8 cellular contexts compared by ENCODE assay signal in genomic region chr12:132687211-132688164, GRCh38. TPM values are rescaled to one million over a fixed set of nuclear protein-coding genes. Genes with fewer than 3 reads are reported as not detected.
A peak's percentile ranks its signal among the peaks of the same experiment; 100 is the strongest.
DNase-seq lines count a peak whose midpoint lies in the region; ATAC-seq and TF ChIP-seq lines count a peak whose summit lies in the region.

Gene POLE (minus strand): TSS chr12:132687342. CDS start chr12:132687315, 27 bp downstream.
Gene PXMP2 (plus strand): TSS chr12:132687587. CDS start chr12:132687671, 84 bp downstream.

- no peak within 1 kb of the TSS for H2BK120ac ChIP-seq in IMR-90 (ENCODE audit: low read depth, low read length)

- intact Hi-C loops in IMR-90 (cut with micrococcal nuclease) = no loop called here

- H3K23ac ChIP-seq in IMR-90 (ENCODE audit: low read depth, low read length) = no peak within 1 kb of the TSS

- CTCF ChIA-PET in IMR-90 (lab: Yijun Ruan, JAX) = no interaction called here

- H4K91ac ChIP-seq in IMR-90 (ENCODE audit: insufficient read depth, low read depth, low read length) = no peak within 1 kb of the TSS

- no peak within 1 kb of the TSS for H2AK5ac ChIP-seq in IMR-90 (ENCODE audit: low read depth, low read length)

- no peaks in the 10 kb centered on the region for H3K9me3 ChIP-seq in IMR-90 (ENCODE audit: control insufficient read depth, insufficient read depth, low read length)
- no peaks in the 10 kb centered on the region for H3K9me3 ChIP-seq in OCI-LY3 (ENCODE audit: insufficient read depth, low read length)

- H2BK15ac ChIP-seq in IMR-90 (ENCODE audit: low read depth, low read length) = no peak within 1 kb of the TSS

- no peak within 1 kb of the TSS for H2BK5ac ChIP-seq in IMR-90 (ENCODE audit: low read depth, low read length, poor library complexity, severe bottlenecking)

- ATAC-seq in GM21529 (IDR thresholded peaks at IDR 0.05; ENCODE audit: unreplicated experiment) (peak; percentile 92), IMR-90 (ENCODE audit: low read depth) (peak; percentile 97)

- H3K36me3 ChIP-seq in IMR-90 (ENCODE audit: control insufficient read depth, insufficient read depth, low read length) (peaks cover 5% of the 10 kb centered on the region), OCI-LY3 (replicated peaks; ENCODE audit: low read depth, low read length) (peaks cover 11% of the 10 kb centered on the region)

- H3K56ac ChIP-seq in IMR-90 (ENCODE audit: extremely low read depth, insufficient read depth, low read length) = no peak within 1 kb of the TSS

- BruUV-seq in IMR-90 (replicated peaks; lab: Mats Ljungman, UMichigan) = no TSS peak

- peak within 1 kb of the TSS; percentile 88 for H2AK9ac ChIP-seq in IMR-90 (replicated peaks; ENCODE audit: low read depth, low read length, poor library complexity)

- H3K14ac ChIP-seq in IMR-90 (replicated peaks; ENCODE audit: low read depth, low read length) = no peak within 1 kb of the TSS

- no peak for TF ChIP-seq RAD21 in IMR-90 (IDR thresholded peaks at IDR 0.05; ENCODE audit: low read length)

- H4K20me1 ChIP-seq in IMR-90 (ENCODE audit: insufficient read depth, low read length) (peaks cover 3% of the 10 kb centered on the region; the same call in 1 of the 2 replicates), OCI-LY3 (ENCODE audit: insufficient read depth, low read length) (peaks cover 23% of the 10 kb centered on the region)

- no peak within 1 kb of the TSS for H4K8ac ChIP-seq in IMR-90 (ENCODE audit: low read depth in 2 of 2, low read length in 2 of 2)

- no peak within 1 kb of the TSS for H3K4ac ChIP-seq in IMR-90 (ENCODE audit: low read depth, low read length)

- H3K27me3 ChIP-seq in IMR-90 (ENCODE audit: control insufficient read depth, insufficient read depth, low read length) = no peaks in the 10 kb centered on the region
- H3K27me3 ChIP-seq in OCI-LY3 (ENCODE audit: low read depth, low read length) = no peaks in the 10 kb centered on the region

- DNase-seq in DMS114 treated with DMSO at 0.1 percent for 48 hours (lab: John Stamatoyannopoulos, UW; ENCODE audit: unreplicated experiment) (peak; percentile 88), IMR-90 (peak; percentile 91), epidermal melanocyte (ENCODE audit: insufficient read length, low spot score) (peak; percentile 98), middle frontal gyrus (ENCODE audit: extremely low spot score, low spot score) (peak; percentile 90)
- peak; percentile 96 for DNase-seq in activated CD8-positive, alpha-beta memory T cell treated with anti-CD3 and anti-CD28 coated beads, Interleukin-2, amount 50 U/mL, for 4 hours
- DNase-seq in stimulated activated CD8-positive, alpha-beta memory T cell treated with anti-CD3 and anti-CD28 coated beads, Interleukin-2, amount 100 ng/mL, for 1 hour (ENCODE audit: low read depth in 2 of 2) = peak; percentile 89 to 90

- no peak within 1 kb of the TSS for H2BK20ac ChIP-seq in IMR-90 (ENCODE audit: low read depth, low read length)

- H3K79me2 ChIP-seq in OCI-LY3 (ENCODE audit: low read length) = peaks cover 60% of the 10 kb centered on the region

- H3K4me2 ChIP-seq in IMR-90 (ENCODE audit: low read depth, low read length) = peak within 1 kb of the TSS; percentile 69
- peak within 1 kb of the TSS; percentile 78 for H3K4me2 ChIP-seq in OCI-LY3 (ENCODE audit: low read length)

- 0% methylated on average over 56 of the region's 134 CpGs; no CpG with 5 or more reads in 1 of the 2 experiments for WGBS in IMR-90 (ENCODE audit: extremely low coverage in 2 of 2, insufficient read length in 1 of 2), 2 experiments

- in situ Hi-C loops in IMR-90 (cut with MboI; ENCODE audit: low sequenced_read_pairs) = no loop called here

- TF ChIP-seq POLR2A in IMR-90 (IDR thresholded peaks at IDR 0.05; ENCODE audit: low read depth, low read length) = peak; percentile 76

- H3K9ac ChIP-seq in IMR-90 (ENCODE audit: low read depth, low read length) (peak within 1 kb of the TSS; percentile 44; the same call in 1 of the 2 replicates), OCI-LY3 (ENCODE audit: low read length) (peak within 1 kb of the TSS; percentile 95)

- peaks cover 3% of the 10 kb centered on the region; the same call in 1 of the 2 replicates for H3K4me1 ChIP-seq in IMR-90 (ENCODE audit: control insufficient read depth, insufficient read depth, low read length)
- H3K4me1 ChIP-seq in OCI-LY3 (ENCODE audit: low read length) = peaks cover 11% of the 10 kb centered on the region

- POLR2A ChIA-PET in IMR-90 (lab: Charles Lee; ENCODE audit: unreplicated experiment) = no interaction called here

- TF ChIP-seq CTCF in IMR-90 (conservative IDR thresholded peaks at IDR 0.05; ENCODE audit: low read depth, low read length) (no peak), OCI-LY3 (IDR thresholded peaks at IDR 0.05; ENCODE audit: low read depth, low read length) (no peak)

- H3K4me3 ChIP-seq in IMR-90 (ENCODE audit: insufficient read depth, low read depth, low read length) (peak within 1 kb of the TSS; percentile 79), OCI-LY3 (ENCODE audit: low read length) (peak within 1 kb of the TSS; percentile 98)

- H2AFZ ChIP-seq in IMR-90 (replicated peaks; ENCODE audit: low read length, poor library complexity) (peak within 1 kb of the TSS; percentile 94), OCI-LY3 (ENCODE audit: low read depth, low read length) (no peak within 1 kb of the TSS)

- H3K27ac ChIP-seq in IMR-90 (ENCODE audit: insufficient read depth, low read length) (peak within 1 kb of the TSS; percentile 38; the same call in 1 of the 2 replicates), OCI-LY3 (ENCODE audit: low read length) (peak within 1 kb of the TSS; percentile 51)

- no peak within 1 kb of the TSS for H3K18ac ChIP-seq in IMR-90 (ENCODE audit: low read depth, low read length)

- dilution Hi-C loops in IMR-90 (cut with HindIII; ENCODE audit: low sequenced_read_pairs, unreplicated experiment) = no loop called here

- no peaks in the 10 kb centered on the region; the same call in 1 of the 2 replicates for H3K9me1 ChIP-seq in IMR-90 (ENCODE audit: insufficient read depth, low read length)

- no peak within 1 kb of the TSS; the same call in 1 of the 2 replicates for H4K5ac ChIP-seq in IMR-90 (ENCODE audit: low read depth, low read length)

- H3K79me1 ChIP-seq in IMR-90 (ENCODE audit: low read depth in 1 of 2, low read length in 2 of 2) = peaks cover 17 to 18% of the 10 kb centered on the region in 2 experiments

TF ChIP-seq in IMR-90, 13 proteins besides CTCF, POLR2A, EP300 and RAD21:
- peak; percentile 89 for TF ChIP-seq MXI1 (IDR thresholded peaks at IDR 0.05; ENCODE audit: borderline replicate concordance, low read depth, low read length)
- TF ChIP-seq MAZ (IDR thresholded peaks at IDR 0.05; ENCODE audit: borderline replicate concordance, low read depth, low read length) = peak; percentile 85; the same call in 1 of the 2 replicates
- no peak for TF ChIP-seq MAFK (IDR thresholded peaks at IDR 0.05; ENCODE audit: low read depth, low read length)
TF ChIP-seq in IMR-90: peak in this region for 2.

RNA-seq across cellular contexts. Expression of gene POLE, which starts in this region (rescaled TPM):
- total RNA-seq in IMR-90 (2012; rRNA removed) = 17.2 TPM in 2 replicates
- polyA plus RNA-seq in IMR-90 (2012; rRNA removed) = 20.7 and 22.4 TPM in 2 replicates
- 5.0 and 6.0 TPM in 2 replicates for polyA plus RNA-seq in IMR-90 (2012; cell fraction: cytosol; rRNA removed)
- 98.2 and 146 TPM in 2 replicates for polyA plus RNA-seq in IMR-90 (2012; cell fraction: nucleus; rRNA removed; ENCODE audit: low replicate concordance)

RNA-seq across cellular contexts. Expression of gene PXMP2, which starts in this region (rescaled TPM):
- total RNA-seq in IMR-90 (2012; rRNA removed) = 10.9 and 13.3 TPM in 2 replicates
- 20.1 and 20.7 TPM in 2 replicates for polyA plus RNA-seq in IMR-90 (2012; rRNA removed)
- polyA plus RNA-seq in IMR-90 (2012; cell fraction: cytosol; rRNA removed) = 19.8 and 25.9 TPM in 2 replicates
- 9.2 and 12.3 TPM in 2 replicates for polyA plus RNA-seq in IMR-90 (2012; cell fraction: nucleus; rRNA removed; ENCODE audit: low replicate concordance)

Comparison
In these comparisons a context has a peak if more than half of its experiments do, and no peak if none do; other contexts are left out.
1. Peak in every context shown above with its lines: DNase-seq, ATAC-seq, H3K4me3 ChIP-seq and H3K27ac ChIP-seq.